Comparison of ENCODE assay signal across 9 cellular contexts in the genomic region with DNA sequence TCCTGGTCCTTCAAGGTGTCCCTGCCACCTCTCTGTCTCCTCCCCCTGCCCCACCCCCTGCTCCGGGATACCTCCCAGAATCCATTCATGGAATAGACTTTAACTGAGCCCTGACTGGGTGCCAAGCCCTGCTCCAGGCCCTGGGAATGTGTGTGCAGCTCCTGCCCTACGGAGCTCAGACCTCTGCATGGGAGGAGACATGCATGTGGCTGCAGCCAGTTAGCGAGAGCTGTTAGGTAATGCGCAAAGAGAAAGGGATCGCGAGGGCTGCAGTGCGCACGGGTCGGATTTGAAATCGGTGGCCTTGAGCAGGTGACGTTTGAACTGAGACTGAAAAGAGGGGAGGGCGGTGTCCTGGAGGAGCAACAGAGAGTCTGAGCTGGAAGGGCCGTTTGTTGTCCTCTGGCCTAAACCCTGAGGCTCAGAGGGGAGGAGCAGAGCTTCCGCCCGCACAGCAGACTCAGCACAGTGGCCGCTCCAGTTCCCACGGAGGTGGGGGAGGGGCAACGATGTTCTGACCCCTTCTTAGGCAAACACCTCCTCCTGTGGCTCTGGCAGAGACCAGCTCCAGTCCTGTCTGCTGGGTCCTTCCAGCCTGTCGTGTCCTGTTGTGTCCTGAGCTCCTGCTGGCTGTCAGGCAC. TPM values are rescaled to one million over a fixed set of nuclear protein-coding genes. Genes with fewer than 3 reads are reported as not detected.
A peak's percentile ranks its signal among the peaks of the same experiment; 100 is the strongest.
DNase-seq lines count a peak whose midpoint lies in the region; ATAC-seq lines count a peak whose summit lies in the region.
"Had no signal": no experiment of that assay in that cellular context is flagged by ENCODE, and none has a peak within 500 bp of the region (broad histone marks: within the 10 kb centered on the region; RNA-seq: fewer than 3 reads in every experiment).

No MANE protein-coding gene starts in this region.

- H3K9me3 Mint-ChIP-seq in activated CD8-positive, alpha-beta memory T cell treated with anti-CD3 and anti-CD28 coated beads, Interleukin-2, amount 10 ng/mL, durations not matched to agents 7 days and 5 days (ENCODE audit: low read depth): no peaks in the 10 kb centered on the region
- H3K9me3 Mint-ChIP-seq: activated CD4-positive, alpha-beta T cell treated with anti-CD3 and anti-CD28 coated beads, Interleukin-2, amount 10 ng/mL, durations not matched to agents 7 days and 5 days had no signal

- H3K27ac Mint-ChIP-seq in activated CD8-positive, alpha-beta memory T cell treated with anti-CD3 and anti-CD28 coated beads, Interleukin-2, amount 10 ng/mL, durations not matched to agents 7 days and 5 days: no peak overlapping the region
- H3K27ac Mint-ChIP-seq: activated CD4-positive, alpha-beta T cell treated with anti-CD3 and anti-CD28 coated beads, Interleukin-2, amount 10 ng/mL, durations not matched to agents 7 days and 5 days had no signal

- H3K9ac ChIP-seq in muscle layer of colon (ENCODE audit: low read length): no peak overlapping the region

- peak overlapping the region in 1 of 2 donors; percentile 6 for H3K4me3 ChIP-seq in muscle layer of colon (ENCODE audit: low read depth in 1 of 2, low read length in 2 of 2)

- H3K4me1 ChIP-seq in muscle layer of colon (ENCODE audit: insufficient read depth, low read length): peaks cover 22% of the 10 kb centered on the region

- H3K4me1 Mint-ChIP-seq in activated CD8-positive, alpha-beta memory T cell treated with anti-CD3 and anti-CD28 coated beads, Interleukin-2, amount 10 ng/mL, durations not matched to agents 7 days and 5 days: no peaks in the 10 kb centered on the region
- H3K4me1 Mint-ChIP-seq: activated CD4-positive, alpha-beta T cell treated with anti-CD3 and anti-CD28 coated beads, Interleukin-2, amount 10 ng/mL, durations not matched to agents 7 days and 5 days had no signal

- no peaks in the 10 kb centered on the region for H3K27me3 Mint-ChIP-seq in activated CD8-positive, alpha-beta memory T cell treated with anti-CD3 and anti-CD28 coated beads, Interleukin-2, amount 10 ng/mL, durations not matched to agents 7 days and 5 days
- H3K27me3 Mint-ChIP-seq: activated CD4-positive, alpha-beta T cell treated with anti-CD3 and anti-CD28 coated beads, Interleukin-2, amount 10 ng/mL, durations not matched to agents 7 days and 5 days had no signal

- DNase-seq in AG20443 (ENCODE audit: low spot score) (peak; percentile 57), NCI-H2196 treated with DMSO at 0.1 percent for 48 hours (lab: John Stamatoyannopoulos, UW; ENCODE audit: unreplicated experiment) (peak; percentile 72)
- no peak for DNase-seq in stimulated activated CD4-positive, alpha-beta T cell treated with anti-CD3 and anti-CD28 coated beads, Interleukin-12 subunit alpha, Interleukin-12 subunit beta, amount 100 ng/mL, for 4 hours
- DNase-seq in activated CD8-positive, alpha-beta memory T cell treated with anti-CD3 and anti-CD28 coated beads, Interleukin-2, amount 10 ng/mL, durations not matched to agents 7 days and 5 days: no peak
- DNase-seq: activated CD4-positive, alpha-beta T cell treated with anti-CD3 and anti-CD28 coated beads, Interleukin-2, amount 10 ng/mL, durations not matched to agents 7 days and 5 days had no signal

- peak overlapping the region; percentile 42 for H3K27ac ChIP-seq in muscle layer of colon (ENCODE audit: low read depth, low read length)

- H3K36me3 Mint-ChIP-seq in activated CD8-positive, alpha-beta memory T cell treated with anti-CD3 and anti-CD28 coated beads, Interleukin-2, amount 10 ng/mL, durations not matched to agents 7 days and 5 days: peaks cover 3% of the 10 kb centered on the region

- peak; percentile 39 for ATAC-seq in esophagus mucosa
- no peak for ATAC-seq in activated CD8-positive, alpha-beta memory T cell treated with anti-CD3 and anti-CD28 coated beads, Interleukin-2, amount 10 ng/mL, durations not matched to agents 7 days and 5 days
- no peak for ATAC-seq in HG03439 (IDR thresholded peaks at IDR 0.05; ENCODE audit: unreplicated experiment)
- no peak for ATAC-seq in GM21786 (IDR thresholded peaks at IDR 0.05; ENCODE audit: unreplicated experiment)

- H3K4me3 Mint-ChIP-seq in activated CD8-positive, alpha-beta memory T cell treated with anti-CD3 and anti-CD28 coated beads, Interleukin-2, amount 10 ng/mL, durations not matched to agents 7 days and 5 days: no peak overlapping the region
- H3K4me3 Mint-ChIP-seq: activated CD4-positive, alpha-beta T cell treated with anti-CD3 and anti-CD28 coated beads, Interleukin-2, amount 10 ng/mL, durations not matched to agents 7 days and 5 days had no signal

- CTCF ChIA-PET in activated CD8-positive, alpha-beta memory T cell treated with anti-CD3 and anti-CD28 coated beads, Interleukin-2, amount 10 ng/mL, durations not matched to agents 7 days and 5 days (lab: Charles Lee): interaction anchor here (0.7 to 1.9 kb wide), 2 partner anchors 10 to 54 kb away, joined by 3 to 6 read pairs; no protein-coding TSS in a partner anchor

- H3K36me3 ChIP-seq in muscle layer of colon (ENCODE audit: insufficient read depth, low read length): no peaks in the 10 kb centered on the region

- H3K27me3 ChIP-seq in muscle layer of colon (ENCODE audit: control insufficient read depth in 1 of 2, insufficient read depth in 2 of 2, low read length in 2 of 2): no peaks in the 10 kb centered on the region

- no peaks in the 10 kb centered on the region for H3K9me3 ChIP-seq in muscle layer of colon (ENCODE audit: low read length)

RNA-seq across cellular contexts. Expression of gene LRRC10B, which starts 19.8 kb away (rescaled TPM):
- 0.12 TPM for total RNA-seq in esophagus mucosa
- total RNA-seq in activated CD8-positive, alpha-beta memory T cell treated with anti-CD3 and anti-CD28 coated beads, Interleukin-2, amount 10 ng/mL, durations not matched to agents 7 days and 5 days: under 1 TPM in 1 of 2 experiments, not detected in 1; 0.09 TPM
- total RNA-seq: activated CD4-positive, alpha-beta T cell treated with anti-CD3 and anti-CD28 coated beads, Interleukin-2, amount 10 ng/mL, durations not matched to agents 7 days and 5 days had no signal

RNA-seq across cellular contexts. Expression of gene SDHAF2, which starts 58.8 kb away (rescaled TPM):
- 24.7 TPM for total RNA-seq in esophagus mucosa
- total RNA-seq in activated CD8-positive, alpha-beta memory T cell treated with anti-CD3 and anti-CD28 coated beads, Interleukin-2, amount 10 ng/mL, durations not matched to agents 7 days and 5 days: 10 to 100 TPM; 37.6 to 57.6 TPM

RNA-seq across cellular contexts. Expression of gene CPSF7, which starts 59.0 kb away (rescaled TPM):
- total RNA-seq in esophagus mucosa: 44.8 TPM
- total RNA-seq in activated CD8-positive, alpha-beta memory T cell treated with anti-CD3 and anti-CD28 coated beads, Interleukin-2, amount 10 ng/mL, durations not matched to agents 7 days and 5 days: 100 to 1,000 TPM; 103 to 118 TPM

Comparison
In these comparisons a context has a peak if more than half of its experiments do, and no peak if none do; other contexts are left out.
1. DNase-seq: peak in AG20443 (single experiment) and NCI-H2196 treated with DMSO at 0.1 percent for 48 hours (single experiment); none in stimulated activated CD4-positive, alpha-beta T cell treated with anti-CD3 and anti-CD28 coated beads, Interleukin-12 subunit alpha, Interleukin-12 subunit beta, amount 100 ng/mL, for 4 hours (single experiment) and activated CD8-positive, alpha-beta memory T cell treated with anti-CD3 and anti-CD28 coated beads, Interleukin-2, amount 10 ng/mL, durations not matched to agents 7 days and 5 days (single experiment).